In genomic region chr2:74232426-74232825, GRCh38 we compare ENCODE assay signal across 20 cellular contexts.
"Had no signal": no experiment of that assay in that cellular context is flagged by ENCODE, and none has a peak within 500 bp of the region (broad histone marks: within the 10 kb centered on the region; RNA-seq: fewer than 3 reads in every experiment).

No MANE protein-coding gene starts in this region.

- H3K4me2 ChIP-seq: neural progenitor cell, smooth muscle cell had no signal

- H3K9ac ChIP-seq: neural progenitor cell had no signal

- H3K4me3 ChIP-seq: left ventricle myocardium inferior, lower lobe of right lung, neural progenitor cell, pancreas, smooth muscle cell, suprapubic skin, thyroid gland had no signal

- H2AFZ ChIP-seq: neural progenitor cell had no signal

- H3K36me3 ChIP-seq: left ventricle myocardium inferior, lower lobe of right lung, neural progenitor cell, pancreas had no signal

- H3K27me3 ChIP-seq: foreskin keratinocyte, neural progenitor cell, pancreas, suprapubic skin, thyroid gland had no signal

- DNase-seq: erythroblast; foreskin keratinocyte; immature natural killer cell; kidney; left cardiac atrium; left ventricle myocardium inferior; lower lobe of right lung; midbrain; occipital lobe; pancreas; right cardiac atrium; stimulated activated CD4-positive, alpha-beta T cell treated with anti-CD3 and anti-CD28 coated beads, Interleukin-4, amount 100 ng/mL, for 1 hour; stimulated activated CD8-positive, alpha-beta memory T cell treated with anti-CD3 and anti-CD28 coated beads, Interleukin-4, amount 100 ng/mL, for 48 hours; stimulated activated naive CD8-positive, alpha-beta T cell treated with anti-CD3 and anti-CD28 coated beads, Interleukin-15, Interleukin-2, amounts not matched to agents 100 U/mL and 50 U/mL, for 24 hours; thyroid gland had no signal

- H3K9me3 ChIP-seq: left ventricle myocardium inferior, lower lobe of right lung, pancreas, suprapubic skin, thyroid gland had no signal

- H3K4me1 ChIP-seq: foreskin keratinocyte, lower lobe of right lung, neural progenitor cell, pancreas, suprapubic skin, thyroid gland had no signal

- FAIRE-seq: endothelial cell of umbilical vein, kidney, pancreas, urothelium cell line had no signal

- ATAC-seq: foreskin keratinocyte; left cardiac atrium; pancreas; stimulated activated naive CD8-positive, alpha-beta T cell treated with anti-CD3 and anti-CD28 coated beads, Interleukin-15, Interleukin-2, amounts not matched to agents 100 U/mL and 50 U/mL, for 24 hours had no signal

- H3K27ac ChIP-seq: foreskin keratinocyte, left ventricle myocardium inferior, lower lobe of right lung, neural progenitor cell, pancreas, suprapubic skin, thyroid gland had no signal
